ENCODE assay signal across 8 cellular contexts in the genomic region with DNA sequence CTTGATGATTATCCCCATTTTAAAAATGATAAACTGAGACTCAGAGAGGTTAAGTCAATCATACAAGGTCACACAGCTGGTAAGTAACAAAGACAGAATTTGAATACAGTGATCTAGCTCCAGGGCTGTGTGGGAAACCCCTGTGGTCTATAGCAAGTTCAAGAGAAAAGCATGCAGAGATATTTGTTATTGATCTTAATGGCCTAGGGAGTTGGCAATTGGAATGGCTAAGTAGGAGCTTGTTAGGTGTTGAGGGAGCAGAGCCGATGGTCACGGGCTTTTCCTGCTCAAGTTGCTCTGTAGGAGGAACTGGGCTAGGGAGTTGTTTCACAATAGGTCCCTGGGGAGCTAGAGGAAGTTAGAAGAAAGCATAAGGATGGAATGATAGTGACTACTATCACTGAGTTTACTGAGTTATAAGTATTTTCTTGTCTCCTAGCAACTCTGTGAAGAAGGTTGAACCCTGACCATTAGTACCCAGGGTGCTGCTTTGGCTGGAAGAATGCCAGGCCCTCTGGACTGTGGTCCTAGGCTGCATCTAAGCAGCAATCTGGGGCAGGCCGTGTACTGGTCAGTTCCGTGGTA. TPM values are rescaled to one million over a fixed set of nuclear protein-coding genes. Genes with fewer than 3 reads are reported as not detected.
DNase-seq lines count a peak whose midpoint lies in the region; ATAC-seq and TF ChIP-seq lines count a peak whose summit lies in the region.

No MANE protein-coding gene starts in this region.

- intact Hi-C loops in activated B cell treated with CpG ODN at 0.5 μM for 24 hours (cut with micrococcal nuclease) = loop anchor here (1.0 to 2.0 kb wide), 3 partner anchors 7 to 44 kb away; partner anchors contain the start of gene RNF125

- peaks cover 29% of the 10 kb centered on the region for H3K4me1 Mint-ChIP-seq in activated B cell treated with CpG ODN at 0.5 μM for 24 hours

- no peak overlapping the region for H3K4me3 ChIP-seq in hepatocyte
- H3K4me3 ChIP-seq in suprapubic skin = no peak overlapping the region

- 84% methylated on average over 4 of the region's 4 CpGs for WGBS in hepatocyte (ENCODE audit: low lambda C conversion rate, missing lambda C conversion rate)
- WGBS in suprapubic skin = 66% methylated on average over 4 of the region's 4 CpGs

- TF ChIP-seq POLR2A in suprapubic skin (IDR thresholded peaks at IDR 0.05) = no peak

- H3K9me3 Mint-ChIP-seq in activated B cell treated with CpG ODN at 0.5 μM for 24 hours = no peaks in the 10 kb centered on the region

- H3K36me3 ChIP-seq in hepatocyte (replicated peaks; ENCODE audit: insufficient read depth, low read depth) = no peaks in the 10 kb centered on the region
- no peaks in the 10 kb centered on the region for H3K36me3 ChIP-seq in suprapubic skin

- DNase-seq in stimulated activated CD4-positive, alpha-beta T cell treated with anti-CD3 and anti-CD28 coated beads, Interleukin-15, amount 100 ng/mL, for 24 hours = peak; percentile 25
- DNase-seq in stimulated activated CD4-positive, alpha-beta T cell treated with anti-CD3 and anti-CD28 coated beads, Interleukin-4, amount 100 ng/mL, for 4 hours = no peak
- peak; percentile 18 for DNase-seq in activated B cell treated with CpG ODN at 0.5 μM for 24 hours
- DNase-seq in hepatocyte (ENCODE audit: low spot score) = peak; percentile 25
- DNase-seq in suprapubic skin (ENCODE audit: low spot score in 2 of 2) = no peak
- DNase-seq in NCI-H2029 treated with DMSO at 0.1 percent for 48 hours (lab: John Stamatoyannopoulos, UW) = no peak
- no peak for DNase-seq in AG08396 (ENCODE audit: low spot score)

- POLR2A ChIA-PET in activated B cell treated with CpG ODN at 0.5 μM for 24 hours (lab: Charles Lee) = interaction anchor here (0.6 to 1.6 kb wide), 8 partner anchors 9 to 106 kb away, joined by 3 to 11 read pairs (median 5); partner anchors contain the start of genes RNF125, RNF138 and TRAPPC8

- no peak for TF ChIP-seq CTCF in activated B cell treated with CpG ODN at 0.5 μM for 24 hours (IDR thresholded peaks at IDR 0.05)
- no peak for TF ChIP-seq CTCF in hepatocyte (IDR thresholded peaks at IDR 0.05; ENCODE audit: poor library complexity)
- no peak for TF ChIP-seq CTCF in suprapubic skin (IDR thresholded peaks at IDR 0.05)

- H3K27ac Mint-ChIP-seq in activated B cell treated with CpG ODN at 0.5 μM for 24 hours = peak overlapping the region; percentile 80

- H3K9me2 ChIP-seq in hepatocyte (replicated peaks; ENCODE audit: insufficient read depth) = no peaks in the 10 kb centered on the region

- CTCF ChIA-PET in activated B cell treated with CpG ODN at 0.5 μM for 24 hours (lab: Charles Lee) = interaction anchor here (0.6 to 1.0 kb wide), 3 partner anchors 21 to 29 kb away, joined by 3 read pairs; no protein-coding TSS in a partner anchor

- no peak for TF ChIP-seq EP300 in suprapubic skin (IDR thresholded peaks at IDR 0.05)

- H2AFZ ChIP-seq in hepatocyte = no peak overlapping the region

- H3K4me1 ChIP-seq in hepatocyte (ENCODE audit: insufficient read depth) (no peaks in the 10 kb centered on the region), suprapubic skin (peaks cover 19% of the 10 kb centered on the region)

- H3K27me3 ChIP-seq in hepatocyte (no peaks in the 10 kb centered on the region), suprapubic skin (no peaks in the 10 kb centered on the region)

- H3K9me3 ChIP-seq in hepatocyte (ENCODE audit: low read depth) (no peaks in the 10 kb centered on the region), suprapubic skin (no peaks in the 10 kb centered on the region)

- no peak overlapping the region for H3K4me2 ChIP-seq in hepatocyte

- no peaks in the 10 kb centered on the region for H4K20me1 ChIP-seq in hepatocyte (ENCODE audit: insufficient read depth, poor library complexity, severe bottlenecking)

- peak overlapping the region; percentile 30 for H3K4me3 Mint-ChIP-seq in activated B cell treated with CpG ODN at 0.5 μM for 24 hours

- ATAC-seq in HG03066 (IDR thresholded peaks at IDR 0.05; ENCODE audit: low read depth, unreplicated experiment) = peak; percentile 53
- peak; percentile 61 for ATAC-seq in activated B cell treated with CpG ODN at 0.5 μM for 24 hours (ENCODE audit: low read depth)

- peak overlapping the region; percentile 48 for H3K27ac ChIP-seq in hepatocyte
- peak overlapping the region; percentile 53 for H3K27ac ChIP-seq in suprapubic skin

- H3K79me2 ChIP-seq in hepatocyte = no peaks in the 10 kb centered on the region

- H3K36me3 Mint-ChIP-seq in activated B cell treated with CpG ODN at 0.5 μM for 24 hours (ENCODE audit: low read depth) = peaks cover 4% of the 10 kb centered on the region

- no peaks in the 10 kb centered on the region for H3K27me3 Mint-ChIP-seq in activated B cell treated with CpG ODN at 0.5 μM for 24 hours

RNA-seq across cellular contexts. Expression of gene RNF125, which starts 30.0 kb away (rescaled TPM):
- 2.1 and 3.1 TPM in 2 replicates for total RNA-seq in activated B cell treated with CpG ODN at 0.5 μM for 24 hours
- 1.1 and 2.1 TPM in 2 replicates for total RNA-seq in hepatocyte
- polyA plus RNA-seq in hepatocyte = 0.64 and 0.88 TPM in 2 replicates
- total RNA-seq in suprapubic skin = 10 to 100 TPM in 3 of 4 donors, 1 to 10 TPM in 1; 5.7 to 13.4 (median 11.2) TPM

RNA-seq across cellular contexts. Expression of gene RNF138, which starts 43.1 kb away (rescaled TPM):
- total RNA-seq in activated B cell treated with CpG ODN at 0.5 μM for 24 hours (55.2 and 66.4 TPM in 2 replicates), hepatocyte (35.8 and 41.1 TPM in 2 replicates), suprapubic skin (10 to 100 TPM; 14.4 to 28.6 (median 19.5) TPM)
- 13.1 and 18.5 TPM in 2 replicates for polyA plus RNA-seq in hepatocyte

Comparison
In these comparisons a context has a peak if more than half of its experiments do, and no peak if none do; other contexts are left out.
1. DNase-seq: peak in stimulated activated CD4-positive, alpha-beta T cell treated with anti-CD3 and anti-CD28 coated beads, Interleukin-15, amount 100 ng/mL, for 24 hours (single experiment), activated B cell treated with CpG ODN at 0.5 μM for 24 hours (single experiment) and hepatocyte (single experiment); none in stimulated activated CD4-positive, alpha-beta T cell treated with anti-CD3 and anti-CD28 coated beads, Interleukin-4, amount 100 ng/mL, for 4 hours (0 of 2), suprapubic skin (0 of 2), NCI-H2029 treated with DMSO at 0.1 percent for 48 hours (single experiment) and AG08396 (single experiment).